In the genomic region with DNA sequence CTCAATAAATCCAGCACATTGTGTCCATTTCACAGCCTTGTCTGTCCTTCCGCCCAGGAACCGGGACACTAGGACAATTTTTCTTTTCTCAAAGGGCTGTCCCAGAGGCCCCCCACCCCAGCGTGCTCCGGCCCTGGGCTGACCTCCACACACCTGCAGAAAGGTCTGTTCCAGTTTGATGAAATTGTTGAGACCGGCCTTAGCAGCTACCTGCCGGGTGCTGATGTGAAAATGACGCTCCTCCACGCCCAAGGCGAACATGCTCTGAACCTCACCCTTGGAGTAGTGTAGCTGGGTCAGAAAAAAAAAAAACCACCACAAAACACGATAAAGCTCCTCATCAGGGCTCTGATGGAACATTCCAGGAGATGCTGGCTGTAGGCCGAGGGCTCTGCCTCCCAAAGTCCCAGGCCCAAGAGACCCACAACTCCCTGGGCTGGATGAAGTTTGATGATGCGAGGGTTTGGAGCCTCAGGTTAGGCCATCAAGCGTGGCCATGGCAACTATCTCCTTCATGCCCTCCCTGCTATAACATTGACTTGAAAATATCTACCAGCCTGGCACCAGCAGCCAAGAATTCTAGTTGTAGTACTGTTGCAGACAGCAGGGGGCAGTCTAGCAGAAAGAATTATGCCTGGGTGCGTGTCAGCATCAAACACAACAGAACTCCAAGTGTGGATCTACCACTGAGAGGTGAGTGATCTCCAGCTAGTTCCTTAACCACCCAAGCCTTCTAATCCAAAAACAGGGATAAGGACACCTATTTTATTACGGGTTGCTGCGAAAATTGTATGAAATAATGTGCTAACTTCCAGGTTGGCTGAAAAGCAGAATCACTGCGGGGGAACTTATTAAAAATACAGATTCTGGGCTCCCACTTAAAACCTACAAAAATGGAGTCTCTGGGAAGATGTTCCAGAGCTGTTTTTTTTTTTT, we compare ENCODE assay signal across 8 cellular contexts.
DNase-seq lines count a peak whose midpoint lies in the region; ATAC-seq and TF ChIP-seq lines count a peak whose summit lies in the region.

No MANE protein-coding gene starts in this region.

- H4K5ac ChIP-seq in mesendoderm (ENCODE audit: low read length), result no peak overlapping the region

- no CpG with 5 or more reads among the region's 17 CpGs for WGBS in mesendoderm (ENCODE audit: extremely low coverage, insufficient coverage, low lambda C conversion rate)

- H3K9ac ChIP-seq in mesendoderm (ENCODE audit: low read length), result no peak overlapping the region

- no peaks in the 10 kb centered on the region for H3K36me3 ChIP-seq in mesendoderm (ENCODE audit: control insufficient read depth, insufficient read depth, low read length)

- H3K4ac ChIP-seq in mesendoderm (ENCODE audit: low read depth, low read length), result no peak overlapping the region

- H3K4me2 ChIP-seq in mesendoderm (ENCODE audit: low read length), result no peak overlapping the region

- CTCF ChIA-PET in AG04449 (lab: Yijun Ruan, JAX), result interaction anchor here (0.6 to 17.3 kb wide), 55 partner anchors 10 to 660 kb away, joined by 3 to 241 read pairs (median 4); a partner anchor contains a TSS

- no peaks in the 10 kb centered on the region for H3K27me3 ChIP-seq in mesendoderm (ENCODE audit: insufficient read depth, low read length, poor library complexity)

- H4K8ac ChIP-seq in mesendoderm (ENCODE audit: low read depth, low read length), result no peak overlapping the region

- no peaks in the 10 kb centered on the region for H3K79me1 ChIP-seq in mesendoderm (ENCODE audit: low read length)

- peak; percentile 73 for TF ChIP-seq CTCF in AG04449 (IDR thresholded peaks at IDR 0.05; ENCODE audit: insufficient read depth, low read length, missing control alignments)

- no peak overlapping the region for H2BK15ac ChIP-seq in mesendoderm (replicated peaks; ENCODE audit: low read depth)

- no peak overlapping the region for H3K56ac ChIP-seq in mesendoderm (ENCODE audit: low read length)

- H2BK120ac ChIP-seq in mesendoderm (ENCODE audit: low read depth, low read length), result no peak overlapping the region

- H3K27ac ChIP-seq in mesendoderm (ENCODE audit: low read depth, low read length), result no peak overlapping the region

- no peaks in the 10 kb centered on the region for H3K79me2 ChIP-seq in mesendoderm (ENCODE audit: control insufficient read depth, insufficient read depth, low read length)

- POLR2A ChIA-PET in AG04449 (lab: Yijun Ruan, JAX), result interaction anchor here (1.2 kb wide), 1 partner anchor 151 kb away, joined by 4 read pairs; a partner anchor contains a TSS

- DNase-seq in AG04449 (ENCODE audit: low read depth, low spot score) (no peak), NCI-H524 (lab: John Stamatoyannopoulos, UW) (peak; percentile 77), mesendoderm (peak; percentile 85)
- peak; percentile 24 to 48 for DNase-seq in activated CD4-positive, alpha-beta T cell treated with anti-CD3 and anti-CD28 coated beads, Interleukin-2, amount 50 U/mL, for 24 hours (ENCODE audit: low read depth in 1 of 2, low spot score in 1 of 2)
- peak; percentile 50 for DNase-seq in effector CD4-positive, alpha-beta T cell
- DNase-seq in stimulated activated CD8-positive, alpha-beta memory T cell treated with anti-CD3 and anti-CD28 coated beads, Interleukin-4, amount 100 ng/mL, for 24 hours (ENCODE audit: low read depth), result peak; percentile 38

- H2AK5ac ChIP-seq in mesendoderm (ENCODE audit: low read length), result no peak overlapping the region

- H2BK5ac ChIP-seq in mesendoderm (ENCODE audit: low read length), result no peak overlapping the region

- H3K18ac ChIP-seq in mesendoderm (ENCODE audit: low read length), result no peak overlapping the region

- H3K4me1 ChIP-seq in mesendoderm (ENCODE audit: control insufficient read depth, low read depth, low read length), result no peaks in the 10 kb centered on the region

- no peak overlapping the region for H3K4me3 ChIP-seq in AG04449 (ENCODE audit: low read depth, low read length)
- no peak overlapping the region for H3K4me3 ChIP-seq in mesendoderm (ENCODE audit: low read length)

- no peak overlapping the region for H3K23ac ChIP-seq in mesendoderm (ENCODE audit: low read length)

- ATAC-seq in GM18907 (IDR thresholded peaks at IDR 0.05; ENCODE audit: unreplicated experiment) (peak; percentile 43), GM18909 (IDR thresholded peaks at IDR 0.05; ENCODE audit: poor library complexity, unreplicated experiment) (no peak)
